Comparison of ENCODE assay signal across 8 cellular contexts in the genomic region with DNA sequence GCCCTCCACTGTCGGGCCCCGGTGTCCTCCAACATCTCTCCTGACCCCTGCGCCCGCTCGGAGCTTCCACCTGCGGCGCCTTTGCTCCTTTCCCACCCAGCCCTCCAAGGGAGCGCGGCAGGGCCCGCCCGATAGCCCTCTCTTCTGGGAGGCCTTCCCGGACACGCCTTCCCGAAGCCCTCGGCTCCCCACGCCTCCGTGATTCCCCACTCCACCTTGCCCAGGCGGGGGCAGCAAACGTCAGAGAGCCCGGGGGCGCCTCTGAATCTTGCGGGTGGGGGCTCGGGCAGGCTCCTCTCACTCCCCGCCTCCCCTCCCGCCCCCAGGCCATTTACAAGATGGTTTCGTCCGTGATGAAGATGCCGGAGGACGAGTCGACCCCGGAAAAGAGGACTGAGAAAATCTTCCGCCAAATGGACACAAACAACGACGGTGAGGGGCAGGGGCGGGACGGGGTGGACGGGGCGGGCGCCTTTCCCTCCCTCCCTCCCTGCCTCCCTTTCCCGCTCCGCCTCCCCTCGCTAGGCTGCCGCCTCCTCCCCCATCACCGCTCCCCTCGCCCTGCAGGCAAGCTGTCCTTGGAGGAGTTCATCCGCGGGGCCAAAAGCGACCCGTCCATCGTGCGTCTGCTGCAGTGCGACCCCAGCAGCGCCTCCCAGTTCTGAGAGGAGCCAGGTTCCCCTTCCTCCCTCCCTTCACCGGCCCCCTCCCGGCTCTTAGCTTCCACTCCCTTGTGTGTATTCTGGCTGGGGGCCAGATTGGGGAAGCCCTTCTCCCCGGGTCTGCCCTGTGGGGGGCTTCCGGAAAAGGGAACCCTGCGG. TPM values are rescaled to one million over a fixed set of nuclear protein-coding genes. Genes with fewer than 3 reads are reported as not detected.
DNase-seq lines count a peak whose midpoint lies in the region; ATAC-seq and TF ChIP-seq lines count a peak whose summit lies in the region.

No MANE protein-coding gene starts in this region.

- CTCF ChIA-PET in BJ (lab: Yijun Ruan, JAX) = interaction anchor here (0.9 to 2.7 kb wide), 10 partner anchors 11 to 429 kb away, joined by 3 to 43 read pairs (median 4); no protein-coding TSS in a partner anchor

- POLR2A ChIA-PET in BJ (lab: Charles Lee) = interaction anchor here (0.6 kb wide), 1 partner anchor 23 kb away, joined by 12 read pairs; no protein-coding TSS in a partner anchor
- POLR2A ChIA-PET in activated naive CD8-positive, alpha-beta T cell treated with anti-CD3 and anti-CD28 coated beads, Interleukin-2, amount 10 ng/mL, durations not matched to agents 7 days and 5 days (lab: Charles Lee) = no interaction called here

- H3K4me3 Mint-ChIP-seq in activated naive CD8-positive, alpha-beta T cell treated with anti-CD3 and anti-CD28 coated beads, Interleukin-2, amount 10 ng/mL, durations not matched to agents 7 days and 5 days = peak overlapping the region; percentile 55

- no peaks in the 10 kb centered on the region for H3K9me3 Mint-ChIP-seq in activated naive CD8-positive, alpha-beta T cell treated with anti-CD3 and anti-CD28 coated beads, Interleukin-2, amount 10 ng/mL, durations not matched to agents 7 days and 5 days

- H3K4me2 ChIP-seq in hepatocyte = peak overlapping the region; percentile 95

- H3K4me1 ChIP-seq in hepatocyte (ENCODE audit: insufficient read depth) = peaks cover 8% of the 10 kb centered on the region
- H3K4me1 ChIP-seq in rectal smooth muscle tissue (ENCODE audit: control insufficient read depth, insufficient read depth, low read length) = peaks cover 2% of the 10 kb centered on the region

- TF ChIP-seq CTCF in BJ (IDR thresholded peaks at IDR 0.05; ENCODE audit: insufficient read depth, low read depth, low read length) (peak; percentile 36), LNCAP (IDR thresholded peaks at IDR 0.05) (0 out of 2 replicates have a peak, but pooled peaks have one; percentile 8), hepatocyte (IDR thresholded peaks at IDR 0.05; ENCODE audit: poor library complexity) (peak; percentile 31)

- peaks cover 63% of the 10 kb centered on the region for H3K27me3 Mint-ChIP-seq in activated naive CD8-positive, alpha-beta T cell treated with anti-CD3 and anti-CD28 coated beads, Interleukin-2, amount 10 ng/mL, durations not matched to agents 7 days and 5 days

- 3% methylated on average over 25 of the region's 58 CpGs for WGBS in hepatocyte (ENCODE audit: low lambda C conversion rate, missing lambda C conversion rate)

- no peaks in the 10 kb centered on the region for H4K20me1 ChIP-seq in hepatocyte (ENCODE audit: insufficient read depth, poor library complexity, severe bottlenecking)

- peaks cover 8% of the 10 kb centered on the region for H3K27me3 ChIP-seq in BJ (ENCODE audit: control insufficient read depth, insufficient read depth, low read length)
- peaks cover 20% of the 10 kb centered on the region for H3K27me3 ChIP-seq in hepatocyte
- peaks cover 13% of the 10 kb centered on the region for H3K27me3 ChIP-seq in rectal smooth muscle tissue (ENCODE audit: control insufficient read depth, insufficient read depth, low read length)

- peaks cover 2% of the 10 kb centered on the region for H3K36me3 Mint-ChIP-seq in activated naive CD8-positive, alpha-beta T cell treated with anti-CD3 and anti-CD28 coated beads, Interleukin-2, amount 10 ng/mL, durations not matched to agents 7 days and 5 days

- H3K27ac ChIP-seq in hepatocyte (no peak overlapping the region), rectal smooth muscle tissue (ENCODE audit: low read depth, low read length) (no peak overlapping the region)

- no peak overlapping the region for H3K27ac Mint-ChIP-seq in activated naive CD8-positive, alpha-beta T cell treated with anti-CD3 and anti-CD28 coated beads, Interleukin-2, amount 10 ng/mL, durations not matched to agents 7 days and 5 days

- H3K9ac ChIP-seq in rectal smooth muscle tissue (ENCODE audit: low read length) = no peak overlapping the region

- peaks cover 3% of the 10 kb centered on the region for H3K4me1 Mint-ChIP-seq in activated naive CD8-positive, alpha-beta T cell treated with anti-CD3 and anti-CD28 coated beads, Interleukin-2, amount 10 ng/mL, durations not matched to agents 7 days and 5 days

- H3K9me2 ChIP-seq in hepatocyte (replicated peaks; ENCODE audit: insufficient read depth) = no peaks in the 10 kb centered on the region

- H3K4me3 ChIP-seq in BJ (ENCODE audit: low read depth, low read length) (peak overlapping the region; percentile 37), hepatocyte (peak overlapping the region; percentile 39), rectal smooth muscle tissue (ENCODE audit: low read length) (peak overlapping the region; percentile 49)

- DNase-seq in BJ (ENCODE audit: low read depth) (no peak), hepatocyte (ENCODE audit: low spot score) (peak; percentile 65), NCI-H128 (lab: John Stamatoyannopoulos, UW; ENCODE audit: unreplicated experiment) (no peak)
- DNase-seq in activated naive CD8-positive, alpha-beta T cell treated with anti-CD3 and anti-CD28 coated beads, Interleukin-2, amount 10 ng/mL, durations not matched to agents 7 days and 5 days = peak; percentile 46

- peak overlapping the region; percentile 91 for H2AFZ ChIP-seq in hepatocyte

- peak; percentile 29 for ATAC-seq in activated naive CD8-positive, alpha-beta T cell treated with anti-CD3 and anti-CD28 coated beads, Interleukin-2, amount 10 ng/mL, durations not matched to agents 7 days and 5 days (ENCODE audit: low read depth)
- ATAC-seq in GM18907 (IDR thresholded peaks at IDR 0.05; ENCODE audit: unreplicated experiment) = no peak
- ATAC-seq in GM18868 (IDR thresholded peaks at IDR 0.05; ENCODE audit: unreplicated experiment) = no peak

- H3K9me3 ChIP-seq in hepatocyte (ENCODE audit: low read depth) = no peaks in the 10 kb centered on the region

- H3K36me3 ChIP-seq in BJ (ENCODE audit: control insufficient read depth, insufficient read depth, low read length) (no peaks in the 10 kb centered on the region; the same call in 1 of the 2 replicates), hepatocyte (replicated peaks; ENCODE audit: insufficient read depth, low read depth) (no peaks in the 10 kb centered on the region), rectal smooth muscle tissue (ENCODE audit: control insufficient read depth, insufficient read depth, low read length) (no peaks in the 10 kb centered on the region)

- H3K79me2 ChIP-seq in hepatocyte = no peaks in the 10 kb centered on the region

RNA-seq across cellular contexts. Expression of gene HPCA, which starts 7.1 kb away (rescaled TPM):
- polyA plus RNA-seq in BJ (2011; rRNA removed) = not detected in 2 replicates
- polyA minus RNA-seq in BJ (2011; rRNA and poly(A)+ RNA removed) = 0.21 TPM in 1 of 2 replicates, not detected in the other
- under 1 TPM in 1 of 2 experiments, not detected in 1; 0.40 TPM for total RNA-seq in activated naive CD8-positive, alpha-beta T cell treated with anti-CD3 and anti-CD28 coated beads, Interleukin-2, amount 10 ng/mL, durations not matched to agents 7 days and 5 days
- not detected in 2 replicates for total RNA-seq in hepatocyte
- polyA plus RNA-seq in hepatocyte = 0.85 and 1.0 TPM in 2 replicates

RNA-seq across cellular contexts. Expression of gene TMEM54, which starts 7.8 kb away (rescaled TPM):
- 19.1 and 34.9 TPM in 2 replicates for polyA plus RNA-seq in BJ (2011; rRNA removed)
- polyA minus RNA-seq in BJ (2011; rRNA and poly(A)+ RNA removed) = 13.5 and 22.0 TPM in 2 replicates
- not detected for total RNA-seq in activated naive CD8-positive, alpha-beta T cell treated with anti-CD3 and anti-CD28 coated beads, Interleukin-2, amount 10 ng/mL, durations not matched to agents 7 days and 5 days
- total RNA-seq in hepatocyte = 24.8 and 33.5 TPM in 2 replicates
- 52.6 and 64.7 TPM in 2 replicates for polyA plus RNA-seq in hepatocyte

RNA-seq across cellular contexts. Expression of gene FNDC5, which starts 22.7 kb away (rescaled TPM):
- polyA plus RNA-seq in BJ (2011; rRNA removed) (1.1 and 1.2 TPM in 2 replicates), hepatocyte (5.2 and 11.2 TPM in 2 replicates)
- polyA minus RNA-seq in BJ (2011; rRNA and poly(A)+ RNA removed) = 0.57 TPM in 2 replicates
- not detected for total RNA-seq in activated naive CD8-positive, alpha-beta T cell treated with anti-CD3 and anti-CD28 coated beads, Interleukin-2, amount 10 ng/mL, durations not matched to agents 7 days and 5 days
- total RNA-seq in hepatocyte = 5.8 and 9.0 TPM in 2 replicates

Comparison
In these comparisons a context has a peak if more than half of its experiments do, and no peak if none do; other contexts are left out.
1. DNase-seq: peak in activated naive CD8-positive, alpha-beta T cell treated with anti-CD3 and anti-CD28 coated beads, Interleukin-2, amount 10 ng/mL, durations not matched to agents 7 days and 5 days (single experiment) and hepatocyte (single experiment); none in BJ (single experiment) and NCI-H128 (single experiment).
2. RNA of gene TMEM54, which starts 7.8 kb away (total RNA-seq): 24.8 to 33.5 TPM in hepatocyte; not detected in activated naive CD8-positive, alpha-beta T cell treated with anti-CD3 and anti-CD28 coated beads, Interleukin-2, amount 10 ng/mL, durations not matched to agents 7 days and 5 days; every median in the first group is over 10 times any median in the second.
3. Peak in every context shown above with its lines, with median percentiles within 50 percentile points of each other: H3K4me3 ChIP-seq and CTCF ChIP-seq.